In the genomic region with DNA sequence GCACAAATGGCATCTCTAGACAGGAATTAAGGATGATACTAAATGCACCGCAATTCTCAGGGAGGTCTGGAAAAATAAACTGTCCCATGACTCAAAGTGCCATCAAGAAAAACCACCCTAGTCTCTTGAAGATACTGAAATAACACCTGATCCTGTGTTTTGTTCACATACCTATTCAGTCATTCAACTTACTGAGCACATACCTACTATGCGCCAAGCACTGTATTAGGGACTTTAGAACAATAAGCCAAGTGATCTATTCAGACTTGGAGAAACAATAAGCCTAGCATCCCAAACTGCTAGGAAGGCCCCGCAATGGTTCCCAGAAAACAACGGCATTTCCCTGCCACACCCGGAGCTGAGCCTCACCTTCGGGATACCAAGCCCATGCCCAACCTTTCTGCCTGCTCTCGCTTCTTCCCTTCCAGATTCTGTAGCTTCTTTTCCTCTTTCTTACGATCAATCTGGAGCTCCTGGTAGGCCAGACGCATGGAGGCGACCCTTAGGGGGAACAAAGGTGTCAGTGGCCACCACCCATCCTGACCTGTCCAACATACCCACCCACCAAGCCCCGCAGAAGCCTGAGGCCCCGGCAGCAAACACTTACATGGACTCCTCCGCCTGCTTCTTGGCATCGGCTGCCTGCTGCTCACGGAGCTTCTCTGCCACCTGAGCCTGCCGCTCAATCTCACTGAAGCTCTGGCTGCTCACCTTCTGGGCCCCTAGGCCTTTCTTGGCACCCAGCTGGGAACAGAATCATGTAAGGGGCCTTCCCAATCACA, we compare ENCODE assay signal across 25 cellular contexts. TPM values are rescaled to one million over a fixed set of nuclear protein-coding genes. Genes with fewer than 3 reads are reported as not detected.
A peak's percentile ranks its signal among the peaks of the same experiment; 100 is the strongest.
DNase-seq lines count a peak whose midpoint lies in the region; ATAC-seq, FAIRE-seq and TF ChIP-seq lines count a peak whose summit lies in the region.
"Had no signal": no experiment of that assay in that cellular context is flagged by ENCODE, and none has a peak within 500 bp of the region (broad histone marks: within the 10 kb centered on the region; RNA-seq: fewer than 3 reads in every experiment).

No MANE protein-coding gene starts in this region.

- peak overlapping the region; percentile 75 to 79 for H3K27ac ChIP-seq in esophagus (ENCODE audit: low read depth in 2 of 2, low read length in 1 of 2)
- peak overlapping the region; percentile 33 for H3K27ac ChIP-seq in skeletal muscle tissue (ENCODE audit: low read depth, low read length)
- H3K27ac ChIP-seq in CD4-positive, alpha-beta memory T cell (ENCODE audit: low read depth, low read length), result no peak overlapping the region
- H3K27ac ChIP-seq: psoas muscle, skin epidermis, testis, vagina had no signal

- H3K4me1 ChIP-seq in esophagus (ENCODE audit: control insufficient read depth in 2 of 2, insufficient read depth in 2 of 2, low read length in 1 of 2) (peaks cover 9 to 17% of the 10 kb centered on the region in 2 donors), skeletal muscle tissue (ENCODE audit: control insufficient read depth in 3 of 3, insufficient read depth in 3 of 3, low read length in 3 of 3) (peaks cover 38 to 47% (median 42%) of the 10 kb centered on the region in 3 donors)
- peaks cover 29% of the 10 kb centered on the region for H3K4me1 ChIP-seq in CD4-positive, alpha-beta memory T cell (ENCODE audit: insufficient read depth, low read length)

- peak overlapping the region; percentile 50 for H3K27ac Mint-ChIP-seq in activated naive CD4-positive, alpha-beta T cell treated with anti-CD3 and anti-CD28 coated beads, Interleukin-2, amount 10 ng/mL, durations not matched to agents 7 days and 5 days
- peak overlapping the region; percentile 52 for H3K27ac Mint-ChIP-seq in activated CD8-positive, alpha-beta T cell treated with anti-CD3 and anti-CD28 coated beads for 36 hours
- H3K27ac Mint-ChIP-seq in CD4-positive, alpha-beta memory T cell, result peak overlapping the region in 1 of 7 donors; percentile 43

- ATAC-seq in activated CD8-positive, alpha-beta T cell treated with anti-CD3 and anti-CD28 coated beads for 36 hours, result no peak
- ATAC-seq: psoas muscle had no signal

- H3K36me3 ChIP-seq in esophagus (ENCODE audit: control insufficient read depth in 2 of 2, insufficient read depth in 2 of 2, low read length in 1 of 2), result peaks cover 21 to 43% of the 10 kb centered on the region in 2 donors
- H3K36me3 ChIP-seq in skeletal muscle tissue (ENCODE audit: control insufficient read depth in 3 of 3, insufficient read depth in 3 of 3, low read length in 3 of 3), result peaks cover 84 to 87% (median 85%) of the 10 kb centered on the region in 3 donors
- peaks cover 79% of the 10 kb centered on the region for H3K36me3 ChIP-seq in CD4-positive, alpha-beta memory T cell (ENCODE audit: insufficient read depth, low read length)

- no peaks in the 10 kb centered on the region for H3K27me3 ChIP-seq in esophagus (ENCODE audit: control insufficient read depth in 1 of 2, insufficient read depth in 2 of 2, low read length in 2 of 2)
- no peaks in the 10 kb centered on the region for H3K27me3 ChIP-seq in skeletal muscle tissue (ENCODE audit: control insufficient read depth in 3 of 3, insufficient read depth in 3 of 3, low read length in 3 of 3)
- H3K27me3 ChIP-seq in CD4-positive, alpha-beta memory T cell (ENCODE audit: insufficient read depth, low read length), result no peaks in the 10 kb centered on the region
- H3K27me3 ChIP-seq: testis, vagina had no signal

- H3K4me3 Mint-ChIP-seq in activated naive CD4-positive, alpha-beta T cell treated with anti-CD3 and anti-CD28 coated beads, Interleukin-2, amount 10 ng/mL, durations not matched to agents 7 days and 5 days, result no peak overlapping the region
- no peak overlapping the region for H3K4me3 Mint-ChIP-seq in activated CD8-positive, alpha-beta T cell treated with anti-CD3 and anti-CD28 coated beads for 36 hours
- H3K4me3 Mint-ChIP-seq in CD4-positive, alpha-beta memory T cell, result peak overlapping the region in 1 of 8 donors; percentile 24

- FAIRE-seq in D721Med (lab: Jason Lieb, UNC), result no peak
- FAIRE-seq: bronchial epithelial cell, endometrium, GM12892, H54 had no signal

- intact Hi-C loops in activated CD8-positive, alpha-beta T cell treated with anti-CD3 and anti-CD28 coated beads for 36 hours (cut with micrococcal nuclease), result no loop called here
- intact Hi-C loops in CD4-positive, alpha-beta memory T cell (cut with micrococcal nuclease), result loop anchor here (10.0 kb wide), 2 partner anchors 404 to 684 kb away; partner anchors contain the start of genes KBTBD4 and NDUFS3

- WGBS in esophagus, 2 donors, result 69% methylated on average over 16 of the region's 16 CpGs

- H3K9me3 Mint-ChIP-seq in activated naive CD4-positive, alpha-beta T cell treated with anti-CD3 and anti-CD28 coated beads, Interleukin-2, amount 10 ng/mL, durations not matched to agents 7 days and 5 days, result no peaks in the 10 kb centered on the region
- no peaks in the 10 kb centered on the region for H3K9me3 Mint-ChIP-seq in activated CD8-positive, alpha-beta T cell treated with anti-CD3 and anti-CD28 coated beads for 36 hours
- H3K9me3 Mint-ChIP-seq in CD4-positive, alpha-beta memory T cell, result peaks cover 0 to 2% (median 0%) of the 10 kb centered on the region in 8 donors

- peaks cover 46% of the 10 kb centered on the region for H3K4me1 Mint-ChIP-seq in activated naive CD4-positive, alpha-beta T cell treated with anti-CD3 and anti-CD28 coated beads, Interleukin-2, amount 10 ng/mL, durations not matched to agents 7 days and 5 days
- peaks cover 35% of the 10 kb centered on the region for H3K4me1 Mint-ChIP-seq in activated CD8-positive, alpha-beta T cell treated with anti-CD3 and anti-CD28 coated beads for 36 hours (ENCODE audit: low read depth)
- peaks cover 11 to 49% (median 23%) of the 10 kb centered on the region in 4 donors for H3K4me1 Mint-ChIP-seq in CD4-positive, alpha-beta memory T cell

- no peak overlapping the region for H3K9ac ChIP-seq in skeletal muscle tissue (ENCODE audit: low read depth in 1 of 3, low read length in 3 of 3)

- peaks cover 34% of the 10 kb centered on the region for H3K36me3 Mint-ChIP-seq in activated naive CD4-positive, alpha-beta T cell treated with anti-CD3 and anti-CD28 coated beads, Interleukin-2, amount 10 ng/mL, durations not matched to agents 7 days and 5 days
- peaks cover 38% of the 10 kb centered on the region for H3K36me3 Mint-ChIP-seq in activated CD8-positive, alpha-beta T cell treated with anti-CD3 and anti-CD28 coated beads for 36 hours (ENCODE audit: low read depth)
- peaks cover 18 to 62% of the 10 kb centered on the region in 2 donors for H3K36me3 Mint-ChIP-seq in CD4-positive, alpha-beta memory T cell

- POLR2A ChIA-PET in activated CD8-positive, alpha-beta T cell treated with anti-CD3 and anti-CD28 coated beads for 36 hours (lab: Charles Lee), result interaction anchor here (1.5 to 3.6 kb wide), 2 partner anchors 8 to 15 kb away, joined by 5 to 20 read pairs; partner anchors contain the start of gene PACSIN3
- POLR2A ChIA-PET in CD4-positive, alpha-beta memory T cell (lab: Charles Lee; ENCODE audit: partially characterized antibody), result interaction anchor here (0.7 to 1.0 kb wide), 2 partner anchors 44 to 78 kb away, joined by 3 to 4 read pairs; partner anchors contain the start of genes ACP2 and DDB2

- H3K27me3 Mint-ChIP-seq in activated naive CD4-positive, alpha-beta T cell treated with anti-CD3 and anti-CD28 coated beads, Interleukin-2, amount 10 ng/mL, durations not matched to agents 7 days and 5 days, result no peaks in the 10 kb centered on the region
- no peaks in the 10 kb centered on the region for H3K27me3 Mint-ChIP-seq in activated CD8-positive, alpha-beta T cell treated with anti-CD3 and anti-CD28 coated beads for 36 hours
- H3K27me3 Mint-ChIP-seq in CD4-positive, alpha-beta memory T cell, result no peaks in the 10 kb centered on the region

- no peaks in the 10 kb centered on the region for H3K9me3 ChIP-seq in esophagus (ENCODE audit: control insufficient read depth in 2 of 2, insufficient read depth in 1 of 2, low read depth in 1 of 2, low read length in 1 of 2)
- no peaks in the 10 kb centered on the region for H3K9me3 ChIP-seq in skeletal muscle tissue (ENCODE audit: control insufficient read depth in 3 of 3, low read length in 3 of 3)
- H3K9me3 ChIP-seq in CD4-positive, alpha-beta memory T cell (ENCODE audit: control insufficient read depth in 1 of 2, low read length in 2 of 2), result no peaks in the 10 kb centered on the region
- H3K9me3 ChIP-seq: psoas muscle, testis, vagina had no signal

- CTCF ChIA-PET in activated naive CD4-positive, alpha-beta T cell treated with anti-CD3 and anti-CD28 coated beads, Interleukin-2, amount 10 ng/mL, durations not matched to agents 7 days and 5 days (lab: Charles Lee), result interaction anchor here (1.4 kb wide), 1 partner anchor 9 kb away, joined by 5 read pairs; no protein-coding TSS in a partner anchor
- CTCF ChIA-PET in activated CD8-positive, alpha-beta T cell treated with anti-CD3 and anti-CD28 coated beads for 36 hours (lab: Charles Lee), result interaction anchor here (1.0 to 2.9 kb wide), 5 partner anchors 8 to 40 kb away, joined by 3 to 21 read pairs (median 5); no protein-coding TSS in a partner anchor
- CTCF ChIA-PET in CD4-positive, alpha-beta memory T cell (lab: Charles Lee; ENCODE audit: partially characterized antibody), result interaction anchor here (1.0 to 2.6 kb wide), 3 partner anchors 8 to 88 kb away, joined by 3 to 20 read pairs (median 8); no protein-coding TSS in a partner anchor

- TF ChIP-seq CTCF in activated CD8-positive, alpha-beta T cell treated with anti-CD3 and anti-CD28 coated beads for 36 hours (IDR thresholded peaks at IDR 0.05), result no peak
- TF ChIP-seq CTCF in D721Med (IDR thresholded peaks at IDR 0.05; ENCODE audit: insufficient read depth, missing control alignments), result no peak

- H3K4me3 ChIP-seq in esophagus (ENCODE audit: low read depth in 1 of 2, low read length in 2 of 2), result no peak overlapping the region
- H3K4me3 ChIP-seq in skeletal muscle tissue (ENCODE audit: low read length in 3 of 3), result no peak overlapping the region
- H3K4me3 ChIP-seq in CD4-positive, alpha-beta memory T cell (ENCODE audit: low read length in 2 of 2), result no peak overlapping the region
- H3K4me3 ChIP-seq: lung, psoas muscle, skin epidermis, testis, vagina had no signal

- DNase-seq in activated naive CD4-positive, alpha-beta T cell treated with anti-CD3 and anti-CD28 coated beads, Interleukin-2, amount 10 ng/mL, durations not matched to agents 7 days and 5 days, result no peak
- no peak for DNase-seq in activated naive CD4-positive, alpha-beta T cell (lab: John Stamatoyannopoulos, UW)
- no peak for DNase-seq in activated CD8-positive, alpha-beta T cell treated with anti-CD3 and anti-CD28 coated beads for 36 hours
- DNase-seq in D721Med (ENCODE audit: insufficient read length, low spot score) (no peak), NCI-H1092 treated with DMSO at 0.1 percent for 48 hours (lab: John Stamatoyannopoulos, UW) (no peak)
- DNase-seq in CD4-positive, alpha-beta memory T cell, result no peak
- DNase-seq: activated effector memory CD4-positive, alpha-beta T cell treated with Interleukin-2 at 50 U/mL for 16 hours; cortex of kidney; KG1; NCI-H1694; NCI-H2171 treated with DMSO at 0.1 percent for 48 hours; NCI-H524 treated with DMSO at 0.1 percent for 48 hours; stimulated activated CD4-positive, alpha-beta T cell treated with anti-CD3 and anti-CD28 coated beads, Interleukin-1b, Interleukin-23, amount 100 ng/mL, for 48 hours; T-helper 2 cell; testis had no signal

RNA-seq across cellular contexts. Expression of gene ARFGAP2, which starts 5.4 kb away (rescaled TPM):
- total RNA-seq in activated CD8-positive, alpha-beta T cell treated with anti-CD3 and anti-CD28 coated beads for 36 hours, result 10 to 100 TPM; 70.1 to 71.7 TPM
- 10 to 100 TPM; 47.7 to 49.6 TPM for polyA plus RNA-seq in esophagus
- 105 TPM for total RNA-seq in skeletal muscle tissue
- total RNA-seq in CD4-positive, alpha-beta memory T cell, result 100 to 1,000 TPM; 141 to 142 TPM
- polyA plus RNA-seq in CD4-positive, alpha-beta memory T cell, result 100 to 1,000 TPM in 1 of 2 donors, 10 to 100 TPM in 1; 88.6 to 134 TPM

RNA-seq across cellular contexts. Expression of gene PACSIN3, which starts 15.0 kb away (rescaled TPM):
- 1 to 10 TPM; 4.7 to 8.0 TPM for total RNA-seq in activated CD8-positive, alpha-beta T cell treated with anti-CD3 and anti-CD28 coated beads for 36 hours
- polyA plus RNA-seq in esophagus, result 10 to 100 TPM; 54.7 to 55.6 TPM
- total RNA-seq in skeletal muscle tissue, result 127 TPM
- 1 to 10 TPM in 1 of 2 experiments, not detected in 1; 1.3 TPM for total RNA-seq in CD4-positive, alpha-beta memory T cell
- under 1 TPM in 1 of 2 donors, not detected in 1; 0.23 TPM for polyA plus RNA-seq in CD4-positive, alpha-beta memory T cell

RNA-seq across cellular contexts. Expression of gene DDB2, which starts 43.5 kb away (rescaled TPM):
- 100 to 1,000 TPM; 189 to 200 TPM for total RNA-seq in activated CD8-positive, alpha-beta T cell treated with anti-CD3 and anti-CD28 coated beads for 36 hours
- 10 to 100 TPM; 41.9 to 54.3 TPM for polyA plus RNA-seq in esophagus
- total RNA-seq in skeletal muscle tissue, result 7.8 TPM
- total RNA-seq in CD4-positive, alpha-beta memory T cell, result 100 to 1,000 TPM; 129 to 132 TPM
- polyA plus RNA-seq in CD4-positive, alpha-beta memory T cell, result 10 to 100 TPM; 36.2 to 40.2 TPM

Comparison
In these comparisons a context has a peak if more than half of its experiments do, and no peak if none do; other contexts are left out.
1. RNA of gene PACSIN3, which starts 15.0 kb away (total RNA-seq): 127 TPM in skeletal muscle tissue (single experiment); 4.7 to 8.0 TPM in activated CD8-positive, alpha-beta T cell treated with anti-CD3 and anti-CD28 coated beads for 36 hours and 1.3 TPM in CD4-positive, alpha-beta memory T cell; every median in the first group is over 10 times any median in the second.
2. RNA of gene DDB2, which starts 43.5 kb away (total RNA-seq): 189 to 200 TPM in activated CD8-positive, alpha-beta T cell treated with anti-CD3 and anti-CD28 coated beads for 36 hours and 129 to 132 TPM in CD4-positive, alpha-beta memory T cell; 7.8 TPM in skeletal muscle tissue (single experiment); every median in the first group is over 10 times any median in the second.